ENCODE assay signal across 16 cellular contexts in the genomic region with DNA sequence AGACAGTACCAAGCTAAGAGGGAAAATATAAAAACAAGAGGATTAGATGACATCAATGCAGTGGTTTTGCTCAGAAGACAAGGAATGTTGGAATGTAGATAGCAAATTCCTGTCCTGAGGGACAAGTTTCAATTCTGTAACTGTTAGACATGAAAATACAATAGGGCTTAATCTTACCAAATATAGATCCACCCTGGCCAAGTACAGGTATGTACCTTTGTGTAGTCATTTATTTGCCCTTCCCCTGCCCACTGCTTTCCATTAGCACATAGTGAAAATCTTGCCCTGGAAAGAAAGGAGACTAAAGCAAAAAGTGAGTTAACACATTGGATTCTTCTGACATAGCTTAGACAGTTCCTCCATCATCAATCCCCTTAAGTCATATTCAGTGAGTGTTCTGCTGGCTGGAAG.
A peak's percentile ranks its signal among the peaks of the same experiment; 100 is the strongest.
DNase-seq lines count a peak whose midpoint lies in the region; ATAC-seq and TF ChIP-seq lines count a peak whose summit lies in the region.
"Had no signal": no experiment of that assay in that cellular context is flagged by ENCODE, and none has a peak within 500 bp of the region (broad histone marks: within the 10 kb centered on the region; RNA-seq: fewer than 3 reads in every experiment).

No MANE protein-coding gene starts in this region.

- TF ChIP-seq POLR2A in breast epithelium (IDR thresholded peaks at IDR 0.05), result no peak

- H3K4me1 Mint-ChIP-seq in endodermal cell, result no peaks in the 10 kb centered on the region
- H3K4me1 Mint-ChIP-seq: nephron progenitor cell; stimulated activated naive B cell treated with anti-CD40 and anti-IgM and Interleukin-4, amounts not matched to agents 10 μg/mL and 1 μg/mL and 100 μg/mL, for 72 hours had no signal

- no peak for ATAC-seq in HG03521 (IDR thresholded peaks at IDR 0.05; ENCODE audit: unreplicated experiment)
- ATAC-seq: left ventricle myocardium superior; stimulated activated naive B cell treated with anti-CD40 and anti-IgM and Interleukin-4, amounts not matched to agents 10 μg/mL and 1 μg/mL and 100 μg/mL, for 72 hours had no signal

- no peaks in the 10 kb centered on the region for H3K27me3 Mint-ChIP-seq in endodermal cell (ENCODE audit: insufficient read depth)

- H3K36me3 ChIP-seq in breast epithelium (no peaks in the 10 kb centered on the region), endodermal cell (ENCODE audit: control insufficient read depth, insufficient read depth, low read length) (no peaks in the 10 kb centered on the region)
- H3K36me3 ChIP-seq: sigmoid colon had no signal

- no peak for TF ChIP-seq CTCF in breast epithelium (IDR thresholded peaks at IDR 0.05)
- no peak for TF ChIP-seq CTCF in endodermal cell (conservative IDR thresholded peaks at IDR 0.05)

- intact Hi-C loops in breast epithelium (cut with DNase I; ENCODE audit: low total_unique reads), result no loop called here

- peak overlapping the region; percentile 48 to 66 for H3K27ac ChIP-seq in breast epithelium
- H3K27ac ChIP-seq in endodermal cell (ENCODE audit: low read depth, low read length), result no peak overlapping the region
- H3K27ac ChIP-seq: sigmoid colon, VCaP had no signal

- H3K4me3 Mint-ChIP-seq in endodermal cell, result no peak overlapping the region
- H3K4me3 Mint-ChIP-seq: nephron progenitor cell; stimulated activated naive B cell treated with anti-CD40 and anti-IgM and Interleukin-4, amounts not matched to agents 10 μg/mL and 1 μg/mL and 100 μg/mL, for 72 hours had no signal

- DNase-seq in ACHN (peak; percentile 56), LHCN-M2 (ENCODE audit: low read depth) (peak; percentile 84), breast epithelium (ENCODE audit: low spot score in 2 of 2) (no peak), kidney tubule cell (ENCODE audit: low spot score) (peak; percentile 93), endodermal cell (no peak), NCI-H510A (lab: John Stamatoyannopoulos, UW) (no peak)
- no peak for DNase-seq in activated naive CD4-positive, alpha-beta T cell treated with anti-CD3 and anti-CD28 coated beads, Interleukin-2, amount 50 U/mL, for 16 hours
- DNase-seq: activated naive CD4-positive, alpha-beta T cell treated with Interleukin-2 at 50 U/mL for 16 hours; central memory CD4-positive, alpha-beta T cell; left ventricle myocardium superior; NCI-H1092; nephron progenitor cell; sigmoid colon; stimulated activated naive B cell treated with anti-CD40 and anti-IgM and Interleukin-4, amounts not matched to agents 10 μg/mL and 1 μg/mL and 100 μg/mL, for 72 hours had no signal

- H3K9me3 ChIP-seq in breast epithelium (no peaks in the 10 kb centered on the region), endodermal cell (ENCODE audit: control insufficient read depth, low read length) (no peaks in the 10 kb centered on the region)
- H3K9me3 ChIP-seq: sigmoid colon had no signal

- H3K4me1 ChIP-seq in breast epithelium (no peaks in the 10 kb centered on the region), endodermal cell (ENCODE audit: control insufficient read depth, insufficient read depth, low read length) (no peaks in the 10 kb centered on the region)

- no peak overlapping the region for H3K9ac ChIP-seq in endodermal cell (ENCODE audit: extremely low read depth, low read length, poor library complexity, severe bottlenecking)

- no peak overlapping the region for H3K27ac Mint-ChIP-seq in endodermal cell
- H3K27ac Mint-ChIP-seq: nephron progenitor cell; stimulated activated naive B cell treated with anti-CD40 and anti-IgM and Interleukin-4, amounts not matched to agents 10 μg/mL and 1 μg/mL and 100 μg/mL, for 72 hours had no signal

- in situ Hi-C loops in ACHN (cut with HindIII; ENCODE audit: low pct_ligation_motif_present, low pct_unique_long_range_greater_than_20kb, low sequenced_read_pairs), result no loop called here

- no peaks in the 10 kb centered on the region for H3K9me3 Mint-ChIP-seq in endodermal cell
- H3K9me3 Mint-ChIP-seq: nephron progenitor cell; stimulated activated naive B cell treated with anti-CD40 and anti-IgM and Interleukin-4, amounts not matched to agents 10 μg/mL and 1 μg/mL and 100 μg/mL, for 72 hours had no signal

- no peaks in the 10 kb centered on the region for H3K36me3 Mint-ChIP-seq in endodermal cell (ENCODE audit: low read depth)
- H3K36me3 Mint-ChIP-seq: stimulated activated naive B cell treated with anti-CD40 and anti-IgM and Interleukin-4, amounts not matched to agents 10 μg/mL and 1 μg/mL and 100 μg/mL, for 72 hours had no signal

- H3K27me3 ChIP-seq in breast epithelium, result no peaks in the 10 kb centered on the region
- H3K27me3 ChIP-seq in endodermal cell (ENCODE audit: control insufficient read depth, insufficient read depth, low read length, poor library complexity, severe bottlenecking), result no peaks in the 10 kb centered on the region
- H3K27me3 ChIP-seq: sigmoid colon had no signal

- no peak overlapping the region for H3K4me3 ChIP-seq in breast epithelium
- H3K4me3 ChIP-seq in endodermal cell (ENCODE audit: low read length), result no peak overlapping the region
- H3K4me3 ChIP-seq: sigmoid colon had no signal

Comparison
In these comparisons a context has a peak if more than half of its experiments do, and no peak if none do; other contexts are left out.
1. DNase-seq: peak in ACHN (single experiment), LHCN-M2 (single experiment) and kidney tubule cell (single experiment); none in breast epithelium (0 of 2), endodermal cell (single experiment), NCI-H510A (single experiment) and activated naive CD4-positive, alpha-beta T cell treated with anti-CD3 and anti-CD28 coated beads, Interleukin-2, amount 50 U/mL, for 16 hours (single experiment).